23 cellular contexts compared by ENCODE assay signal in genomic region chr5:24643255-24643654, GRCh38. TPM values are rescaled to one million over a fixed set of nuclear protein-coding genes. Genes with fewer than 3 reads are reported as not detected.
"Had no signal": no experiment of that assay in that cellular context is flagged by ENCODE, and none has a peak within 500 bp of the region (broad histone marks: within the 10 kb centered on the region; RNA-seq: fewer than 3 reads in every experiment).

No MANE protein-coding gene starts in this region.

- H3K36me3 Mint-ChIP-seq: naive thymus-derived CD4-positive, alpha-beta T cell; stimulated activated effector memory CD8-positive, alpha-beta T cell treated with anti-CD3 and anti-CD28 coated beads, Interleukin-12 subunit alpha, Interleukin-12 subunit beta, amount 100 ng/mL, for 72 hours had no signal

- H3K4me1 Mint-ChIP-seq: stimulated activated effector memory CD8-positive, alpha-beta T cell treated with anti-CD3 and anti-CD28 coated beads, Interleukin-12 subunit alpha, Interleukin-12 subunit beta, amount 100 ng/mL, for 72 hours had no signal

- H3K27ac Mint-ChIP-seq: naive thymus-derived CD4-positive, alpha-beta T cell; stimulated activated effector memory CD8-positive, alpha-beta T cell treated with anti-CD3 and anti-CD28 coated beads, Interleukin-12 subunit alpha, Interleukin-12 subunit beta, amount 100 ng/mL, for 72 hours had no signal

- H3K4me3 Mint-ChIP-seq: naive thymus-derived CD4-positive, alpha-beta T cell; stimulated activated effector memory CD8-positive, alpha-beta T cell treated with anti-CD3 and anti-CD28 coated beads, Interleukin-12 subunit alpha, Interleukin-12 subunit beta, amount 100 ng/mL, for 72 hours had no signal

- FAIRE-seq: colon, endometrium, frontal cortex, urothelium cell line had no signal

- DNase-seq: activated CD4-positive, alpha-beta T cell treated with anti-CD3 and anti-CD28 coated beads for 1 hour; activated CD8-positive, alpha-beta memory T cell treated with anti-CD3 and anti-CD28 coated beads for 24 hours; activated CD8-positive, alpha-beta memory T cell treated with anti-CD3 and anti-CD28 coated beads, Interleukin-2, amount 50 U/mL, for 48 hours; activated effector memory CD4-positive, alpha-beta T cell treated with anti-CD3 and anti-CD28 coated beads, Interleukin-2, amount 50 U/mL, for 16 hours; activated naive CD4-positive, alpha-beta T cell treated with anti-CD3 and anti-CD28 coated beads, Interleukin-2, amount 50 U/mL, for 16 hours; activated T-cell treated with anti-CD3 and anti-CD28 coated beads, Interleukin-2, amount 50 U/mL, for 48 hours; head of caudate nucleus; kidney glomerular epithelial cell; left ventricle myocardium superior; naive thymus-derived CD4-positive, alpha-beta T cell; psoas muscle; right cardiac atrium; stimulated activated CD4-positive, alpha-beta T cell treated with anti-CD3 and anti-CD28 coated beads, Interleukin-15, amount 100 ng/mL, for 24 hours; stimulated activated CD4-positive, alpha-beta T cell treated with anti-CD3 and anti-CD28 coated beads, Interleukin-2, amount 100 ng/mL, for 48 hours; stomach; WERI-Rb-1 had no signal

- ATAC-seq: left ventricle myocardium superior; naive thymus-derived CD4-positive, alpha-beta T cell; psoas muscle; right cardiac atrium; stimulated activated effector memory CD8-positive, alpha-beta T cell treated with anti-CD3 and anti-CD28 coated beads, Interleukin-12 subunit alpha, Interleukin-12 subunit beta, amount 100 ng/mL, for 72 hours had no signal

RNA-seq across cellular contexts. Expression of gene CDH10, which starts 1.5 kb away (rescaled TPM):
- total RNA-seq: naive thymus-derived CD4-positive, alpha-beta T cell; osteoblast; psoas muscle; T-helper 2 cell treated with Interferon-gamma antibody and Interleukin-4, amounts not matched to agents 100 ng/mL and 5 ng/mL, for 36 hours had no signal
